In the genomic region with DNA sequence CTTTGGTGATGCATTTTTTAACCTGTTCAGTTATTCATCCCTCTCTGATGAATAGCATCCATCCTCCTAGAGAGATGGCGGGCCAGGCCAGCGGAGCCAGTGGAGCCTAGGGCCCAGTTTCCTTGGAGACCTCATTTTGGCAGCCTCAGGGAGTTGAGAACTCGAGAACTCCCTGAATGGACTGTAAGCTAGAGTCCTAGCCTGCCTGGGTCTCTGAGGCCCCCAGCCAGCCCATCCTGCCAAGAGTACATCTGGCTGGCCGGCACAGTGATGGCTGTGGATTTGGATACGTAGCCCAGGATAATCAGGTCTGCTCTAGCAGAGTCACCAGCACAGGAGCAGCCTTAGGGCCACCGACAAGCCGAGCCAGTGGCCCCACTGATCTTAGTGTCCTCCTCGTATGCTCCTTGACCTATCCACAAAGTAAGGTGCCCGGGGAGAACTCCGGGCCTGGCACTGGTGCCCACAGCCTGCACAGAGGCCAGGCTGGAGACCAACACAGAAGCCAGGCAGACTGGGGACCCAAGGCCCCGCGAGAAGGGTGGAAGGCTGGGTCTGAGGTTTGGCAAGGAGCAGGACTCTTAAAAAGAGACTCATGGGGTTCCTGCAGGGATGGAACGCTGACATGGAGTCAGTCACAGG, we compare ENCODE assay signal across 26 cellular contexts.
DNase-seq lines count a peak whose midpoint lies in the region; ATAC-seq and TF ChIP-seq lines count a peak whose summit lies in the region.
"Had no signal": no experiment of that assay in that cellular context is flagged by ENCODE, and none has a peak within 500 bp of the region (broad histone marks: within the 10 kb centered on the region; RNA-seq: fewer than 3 reads in every experiment).

No MANE protein-coding gene starts in this region.

- POLR2A ChIA-PET in Caco-2 (lab: Charles Lee): no interaction called here

- H3K9me3 ChIP-seq in Caco-2 (no peaks in the 10 kb centered on the region), lower lobe of right lung (no peaks in the 10 kb centered on the region), stomach (no peaks in the 10 kb centered on the region)
- H3K9me3 ChIP-seq: BLaER1 treated with 17β-estradiol and CSF1 and Interleukin-3, amounts not matched to agents 10 nM and 100 nM; colonic mucosa; SJSA1 had no signal

- no peak for ATAC-seq in lower lobe of right lung
- ATAC-seq in foreskin keratinocyte: no peak
- ATAC-seq: activated naive CD4-positive, alpha-beta T cell treated with anti-CD3 and anti-CD28 coated beads, Interleukin-2, amount 50 U/mL, for 72 hours; effector memory CD8-positive, alpha-beta T cell had no signal

- H3K4me1 ChIP-seq in Caco-2 (peaks cover 22% of the 10 kb centered on the region), lower lobe of right lung (no peaks in the 10 kb centered on the region), stomach (peaks cover 0 to 82% (median 39%) of the 10 kb centered on the region in 4 donors), foreskin keratinocyte (peaks cover 9% of the 10 kb centered on the region)
- H3K4me1 ChIP-seq: colonic mucosa had no signal

- peaks cover 21% of the 10 kb centered on the region for H3K4me1 Mint-ChIP-seq in Caco-2 (ENCODE audit: low read depth, unreplicated experiment)

- H3K4me3 ChIP-seq in Caco-2 (ENCODE audit: low read depth, low read length): no peak overlapping the region
- H3K4me3 ChIP-seq in lower lobe of right lung: no peak overlapping the region
- H3K4me3 ChIP-seq in stomach: no peak overlapping the region
- H3K4me3 ChIP-seq: BLaER1 treated with 17β-estradiol and CSF1 and Interleukin-3, amounts not matched to agents 10 nM and 100 nM; colonic mucosa; lung; SJSA1 had no signal

- H3K27me3 ChIP-seq in Caco-2 (replicated peaks; ENCODE audit: control insufficient read depth, insufficient read depth, low read length) (no peaks in the 10 kb centered on the region), lower lobe of right lung (ENCODE audit: low read depth) (no peaks in the 10 kb centered on the region), stomach (no peaks in the 10 kb centered on the region), foreskin keratinocyte (no peaks in the 10 kb centered on the region)
- H3K27me3 ChIP-seq: BLaER1 treated with 17β-estradiol and CSF1 and Interleukin-3, amounts not matched to agents 10 nM and 100 nM; colonic mucosa; SJSA1 had no signal

- H3K9me3 Mint-ChIP-seq in Caco-2 (ENCODE audit: unreplicated experiment): no peaks in the 10 kb centered on the region
- H3K9me3 Mint-ChIP-seq: activated CD4-positive, alpha-beta memory T cell treated with anti-CD3 and anti-CD28 coated beads for 36 hours; activated naive CD4-positive, alpha-beta T cell treated with anti-CD3 and anti-CD28 coated beads, Interleukin-2, amount 50 U/mL, for 72 hours; activated T-helper 1 cell treated with anti-CD3 and anti-CD28 coated beads, Interleukin-12 subunit alpha, Interleukin-12 subunit beta, Interleukin-2, Interleukin-4 antibody, amounts not matched to agents 30 ng/mL and 10 ng/mL and 1 ng/mL, durations not matched to agents 14 hours and 24 hours and 36 hours; effector memory CD8-positive, alpha-beta T cell; IgD-negative memory B cell had no signal

- intact Hi-C loops in Caco-2 (cut with micrococcal nuclease; ENCODE audit: unreplicated experiment): no loop called here
- intact Hi-C loops in lower lobe of right lung (cut with DNase I): no loop called here
- intact Hi-C loops in stomach (cut with DNase I; ENCODE audit: low total_unique reads): no loop called here

- no peak for DNase-seq in Caco-2
- DNase-seq in caudate nucleus (lab: John Stamatoyannopoulos, UW): peak in 14 of 61 donors; percentile 23 to 69 (median 40)
- DNase-seq in lower lobe of right lung: no peak
- no peak for DNase-seq in stomach
- DNase-seq in DMS53 treated with DMSO at 0.1 percent for 48 hours (lab: John Stamatoyannopoulos, UW; ENCODE audit: unreplicated experiment): no peak
- no peak for DNase-seq in foreskin keratinocyte
- no peak for DNase-seq in kidney glomerular epithelial cell (lab: John Stamatoyannopoulos, UW)
- DNase-seq: activated CD4-positive, alpha-beta memory T cell treated with anti-CD3 and anti-CD28 coated beads for 36 hours; activated CD4-positive, CD25-positive, alpha-beta regulatory T cell treated with anti-CD3 and anti-CD28 coated beads, Interleukin-2, amount 50 U/mL, for 72 hours; activated CD8-positive, alpha-beta memory T cell treated with anti-CD3 and anti-CD28 coated beads, Interleukin-2, amount 50 U/mL, for 4 hours; colonic mucosa; effector memory CD8-positive, alpha-beta T cell; HCEC 1CT; NCI-H1092 treated with DMSO at 0.1 percent for 48 hours; NCI-H2029 treated with DMSO at 0.1 percent for 48 hours; NCI-H345; stimulated activated CD4-positive, alpha-beta T cell treated with anti-CD3 and anti-CD28 coated beads, Interleukin-15, amount 100 ng/mL, for 24 hours; stimulated activated naive CD4-positive, alpha-beta T cell treated with Interleukin-2 at 50 U/mL for 16 hours; T-helper 1 cell; trophoblast cell had no signal

- TF ChIP-seq POLR2A in stomach (IDR thresholded peaks at IDR 0.05): no peak

- no TSS peak for BruUV-seq in Caco-2 (replicated peaks; lab: Mats Ljungman, UMichigan)

- H3K36me3 ChIP-seq in Caco-2 (ENCODE audit: control insufficient read depth, insufficient read depth, low read length) (no peaks in the 10 kb centered on the region), lower lobe of right lung (peaks cover 96% of the 10 kb centered on the region), stomach (peaks cover 23 to 100% (median 90%) of the 10 kb centered on the region in 4 donors)
- H3K36me3 ChIP-seq: colonic mucosa had no signal

- CTCF ChIA-PET in Caco-2 (lab: Charles Lee): no interaction called here

- no peak overlapping the region for H3K4me3 Mint-ChIP-seq in Caco-2 (ENCODE audit: unreplicated experiment)
- H3K4me3 Mint-ChIP-seq: activated CD4-positive, alpha-beta memory T cell treated with anti-CD3 and anti-CD28 coated beads for 36 hours; activated T-helper 1 cell treated with anti-CD3 and anti-CD28 coated beads, Interleukin-12 subunit alpha, Interleukin-12 subunit beta, Interleukin-2, Interleukin-4 antibody, amounts not matched to agents 30 ng/mL and 10 ng/mL and 1 ng/mL, durations not matched to agents 14 hours and 24 hours and 36 hours; effector memory CD8-positive, alpha-beta T cell; IgD-negative memory B cell had no signal

- TF ChIP-seq EP300 in stomach (IDR thresholded peaks at IDR 0.05): no peak

- H3K36me3 Mint-ChIP-seq in Caco-2 (ENCODE audit: insufficient read depth, unreplicated experiment): peaks cover 47% of the 10 kb centered on the region
- H3K36me3 Mint-ChIP-seq: IgD-negative memory B cell had no signal

- TF ChIP-seq CTCF in Caco-2 (IDR thresholded peaks at IDR 0.05; ENCODE audit: insufficient read depth in 1 of 2, low read depth in 1 of 2, low read length in 1 of 2, severe bottlenecking in 1 of 2, unreplicated experiment in 1 of 2): no peak
- TF ChIP-seq CTCF in lower lobe of right lung (IDR thresholded peaks at IDR 0.05): no peak
- no peak for TF ChIP-seq CTCF in stomach (IDR thresholded peaks at IDR 0.05)
- no peak for TF ChIP-seq CTCF in foreskin keratinocyte (conservative IDR thresholded peaks at IDR 0.05)

- H3K27ac ChIP-seq in caudate nucleus (ENCODE audit: low read depth, low read length) (peak overlapping the region; percentile 58), lower lobe of right lung (peak overlapping the region; percentile 18), stomach (peak overlapping the region in 3 of 5 donors; percentile 28 to 87 (median 59)), foreskin keratinocyte (no peak overlapping the region)
- H3K27ac ChIP-seq: colonic mucosa, SJSA1 had no signal

- no peaks in the 10 kb centered on the region for H3K27me3 Mint-ChIP-seq in Caco-2 (ENCODE audit: insufficient read depth, unreplicated experiment)
- H3K27me3 Mint-ChIP-seq: activated CD4-positive, alpha-beta memory T cell treated with anti-CD3 and anti-CD28 coated beads for 36 hours; effector memory CD8-positive, alpha-beta T cell; IgD-negative memory B cell had no signal

- H3K27ac Mint-ChIP-seq in Caco-2 (ENCODE audit: unreplicated experiment): peak overlapping the region; percentile 23
- H3K27ac Mint-ChIP-seq: activated CD4-positive, alpha-beta memory T cell treated with anti-CD3 and anti-CD28 coated beads for 36 hours; activated T-helper 1 cell treated with anti-CD3 and anti-CD28 coated beads, Interleukin-12 subunit alpha, Interleukin-12 subunit beta, Interleukin-2, Interleukin-4 antibody, amounts not matched to agents 30 ng/mL and 10 ng/mL and 1 ng/mL, durations not matched to agents 14 hours and 24 hours and 36 hours; effector memory CD8-positive, alpha-beta T cell; IgD-negative memory B cell had no signal

- WGBS in stomach, 5 donors: 85 to 96% (median 91%) methylated on average over 7 to 13 of the region's 13 CpGs
